ENCODE assay signal across 13 cellular contexts in the genomic region with DNA sequence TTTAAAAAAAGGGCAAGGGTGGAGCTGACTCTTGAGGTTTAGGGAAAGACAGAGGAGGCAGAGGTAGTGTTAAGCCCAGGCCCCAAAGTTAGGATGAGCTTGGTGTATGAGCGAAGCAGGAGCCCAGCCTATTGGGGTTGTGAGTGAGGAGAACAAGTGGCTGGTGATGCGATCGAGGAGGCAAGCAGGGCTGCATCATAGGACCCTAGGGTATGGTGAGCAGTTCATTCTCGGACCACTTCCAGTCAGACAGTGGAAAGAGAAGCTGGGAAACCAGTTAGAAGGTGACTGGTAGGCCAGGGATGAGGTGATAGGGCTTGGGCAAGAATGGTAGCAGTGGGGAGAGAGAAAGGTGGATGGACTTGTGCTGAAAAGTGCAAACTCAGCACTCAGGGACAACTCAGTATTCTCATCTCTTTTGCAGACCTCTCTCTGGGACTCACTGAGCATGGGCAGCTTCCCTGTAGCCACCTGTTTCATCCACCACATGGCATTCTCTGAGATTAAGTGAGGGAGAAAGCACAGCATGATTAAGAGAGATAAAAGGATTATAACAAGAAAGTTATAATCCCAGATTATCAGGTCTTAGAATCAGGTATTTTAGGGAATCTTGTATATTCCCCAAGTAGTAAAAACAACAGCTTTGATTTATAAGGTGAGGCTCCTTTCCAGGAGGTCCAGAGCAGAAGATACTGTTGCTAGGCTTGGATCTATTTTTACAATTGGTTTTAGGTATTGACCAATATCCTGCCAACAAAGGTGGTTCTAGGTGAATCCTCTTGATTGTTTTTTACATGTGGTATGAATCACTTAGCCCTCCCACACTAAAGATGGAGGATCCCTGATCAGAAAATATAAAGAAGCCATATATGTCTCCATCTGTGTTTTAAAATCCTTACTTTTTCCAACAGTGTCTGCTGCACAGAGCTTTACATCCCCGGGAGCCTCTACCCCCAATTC. TPM values are rescaled to one million over a fixed set of nuclear protein-coding genes. Genes with fewer than 3 reads are reported as not detected.
DNase-seq lines count a peak whose midpoint lies in the region; ATAC-seq and TF ChIP-seq lines count a peak whose summit lies in the region.
"Had no signal": no experiment of that assay in that cellular context is flagged by ENCODE, and none has a peak within 500 bp of the region (broad histone marks: within the 10 kb centered on the region; RNA-seq: fewer than 3 reads in every experiment).

No MANE protein-coding gene starts in this region.

- H2BK20ac ChIP-seq in H9 (ENCODE audit: low read depth, low read length, poor library complexity, severe bottlenecking), result no peak overlapping the region

- peaks cover 8 to 21% (median 14%) of the 10 kb centered on the region in 4 donors for H3K4me1 Mint-ChIP-seq in CD4-positive, alpha-beta memory T cell
- H3K4me1 Mint-ChIP-seq in H9, result peaks cover 18 to 29% of the 10 kb centered on the region in 2 experiments

- no peak overlapping the region for H3T11ph ChIP-seq in H9 (ENCODE audit: low read length)

- TF ChIP-seq CTCF in H9 (conservative IDR thresholded peaks at IDR 0.05) (no peak), suprapubic skin (IDR thresholded peaks at IDR 0.05) (no peak)

- TF ChIP-seq EP300 in suprapubic skin (IDR thresholded peaks at IDR 0.05), result no peak

- no CpG with 5 or more reads among the region's 5 CpGs for WGBS in H9 (ENCODE audit: extremely low coverage, insufficient read length, low lambda C conversion rate)
- over 99% methylated on average over 5 of the region's 5 CpGs for WGBS in mesenchymal stem cell
- 95% methylated on average over 5 of the region's 5 CpGs for WGBS in suprapubic skin

- H2AFZ ChIP-seq in H9 (ENCODE audit: low read length) (no peak overlapping the region), mesenchymal stem cell (ENCODE audit: low read depth, low read length) (no peak overlapping the region)

- H3K14ac ChIP-seq in H9 (ENCODE audit: insufficient read depth, low read length) (no peak overlapping the region), mesenchymal stem cell (ENCODE audit: low read length in 2 of 2) (no peak overlapping the region)

- no peak overlapping the region for H3K56ac ChIP-seq in H9 (ENCODE audit: insufficient read length, low read depth, low read length)

- H3K9me3 Mint-ChIP-seq in CD4-positive, alpha-beta memory T cell, result no peaks in the 10 kb centered on the region
- H3K9me3 Mint-ChIP-seq in H9, result no peaks in the 10 kb centered on the region
- no peaks in the 10 kb centered on the region for H3K9me3 Mint-ChIP-seq in activated naive CD4-positive, alpha-beta T cell treated with anti-CD3 and anti-CD28 coated beads, Interleukin-2, amount 50 U/mL, for 72 hours
- H3K9me3 Mint-ChIP-seq: type B pancreatic cell had no signal

- ATAC-seq in activated naive CD4-positive, alpha-beta T cell treated with anti-CD3 and anti-CD28 coated beads, Interleukin-2, amount 50 U/mL, for 72 hours, result peak; percentile 36 to 44

- H3K18ac ChIP-seq in H9 (ENCODE audit: insufficient read length, low read depth, low read length), result no peak overlapping the region
- no peak overlapping the region for H3K18ac ChIP-seq in mesenchymal stem cell (ENCODE audit: low read depth in 1 of 2, low read length in 2 of 2)

- H3K27ac ChIP-seq in CD4-positive, alpha-beta memory T cell (ENCODE audit: low read depth, low read length), result no peak overlapping the region
- no peak overlapping the region for H3K27ac ChIP-seq in H9 (ENCODE audit: insufficient read length, low read depth, low read length)
- H3K27ac ChIP-seq in mesenchymal stem cell (ENCODE audit: low read length, poor library complexity, severe bottlenecking), result no peak overlapping the region
- no peak overlapping the region for H3K27ac ChIP-seq in suprapubic skin

- no peaks in the 10 kb centered on the region for H3K23me2 ChIP-seq in H9 (ENCODE audit: insufficient read length, low read depth, low read length, poor library complexity, severe bottlenecking)

- H3K27me3 Mint-ChIP-seq in CD4-positive, alpha-beta memory T cell, result no peaks in the 10 kb centered on the region
- H3K27me3 Mint-ChIP-seq in H9 (ENCODE audit: low read depth), result no peaks in the 10 kb centered on the region
- H3K27me3 Mint-ChIP-seq: type B pancreatic cell had no signal

- H3K79me1 ChIP-seq in H9 (ENCODE audit: insufficient read depth, low read depth, low read length, poor library complexity, severe bottlenecking), result peaks cover 9% of the 10 kb centered on the region
- peaks cover 15% of the 10 kb centered on the region for H3K79me1 ChIP-seq in mesenchymal stem cell (replicated peaks; ENCODE audit: low read length, poor library complexity, severe bottlenecking)

- H3K36me3 ChIP-seq in CD4-positive, alpha-beta memory T cell (ENCODE audit: insufficient read depth, low read length), result peaks cover 56% of the 10 kb centered on the region
- peaks cover 14 to 97% of the 10 kb centered on the region in 2 experiments for H3K36me3 ChIP-seq in mesenchymal stem cell (ENCODE audit: control insufficient read depth in 1 of 2, insufficient read depth in 2 of 2, low read depth in 1 of 2, low read length in 2 of 2)
- peaks cover 88% of the 10 kb centered on the region for H3K36me3 ChIP-seq in suprapubic skin

- POLR2A ChIA-PET in CD4-positive, alpha-beta memory T cell (lab: Charles Lee; ENCODE audit: partially characterized antibody), result no interaction called here

- no peak overlapping the region for H4K91ac ChIP-seq in H9 (ENCODE audit: insufficient read length, low read depth, low read length)
- no peak overlapping the region for H4K91ac ChIP-seq in mesenchymal stem cell (ENCODE audit: low read length)

- no peak overlapping the region for H3K4me2 ChIP-seq in H9 (ENCODE audit: insufficient read depth, insufficient read length, low read length)
- no peak overlapping the region for H3K4me2 ChIP-seq in mesenchymal stem cell (ENCODE audit: low read length, poor library complexity, severe bottlenecking)

- H3K79me2 ChIP-seq in H9 (ENCODE audit: insufficient read depth, low read length), result peaks cover 3% of the 10 kb centered on the region; the same call in 1 of the 2 replicates

- H4K20me1 ChIP-seq in H9 (ENCODE audit: control insufficient read depth, insufficient read depth, insufficient read length), result no peaks in the 10 kb centered on the region

- H3K27ac Mint-ChIP-seq in CD4-positive, alpha-beta memory T cell, result peak overlapping the region; percentile 48 to 87 (median 70)
- H3K27ac Mint-ChIP-seq in H9, result peak overlapping the region; percentile 27 to 90 (median 88); a peak in 6 of 7 replicates
- peak overlapping the region in 1 of 2 donors; percentile 77 for H3K27ac Mint-ChIP-seq in activated naive CD4-positive, alpha-beta T cell treated with anti-CD3 and anti-CD28 coated beads, Interleukin-2, amount 50 U/mL, for 72 hours
- H3K27ac Mint-ChIP-seq: type B pancreatic cell had no signal

- peaks cover 59 to 65% of the 10 kb centered on the region in 2 donors for H3K36me3 Mint-ChIP-seq in CD4-positive, alpha-beta memory T cell
- H3K36me3 Mint-ChIP-seq in H9 (ENCODE audit: insufficient read depth in 1 of 3, low read depth in 3 of 3), result peaks cover 39 to 70% (median 64%) of the 10 kb centered on the region in 3 experiments; a peak in 6 of 7 replicates
- peaks cover 26 to 41% of the 10 kb centered on the region in 2 donors for H3K36me3 Mint-ChIP-seq in activated naive CD4-positive, alpha-beta T cell treated with anti-CD3 and anti-CD28 coated beads, Interleukin-2, amount 50 U/mL, for 72 hours

- H3K9ac ChIP-seq in H9 (ENCODE audit: extremely low read depth, insufficient read length, low read length), result no peak overlapping the region
- no peak overlapping the region for H3K9ac ChIP-seq in mesenchymal stem cell (ENCODE audit: low read length)

- no peak overlapping the region for H3K4me3 Mint-ChIP-seq in CD4-positive, alpha-beta memory T cell
- peak overlapping the region in 1 of 2 experiments; percentile 11; a peak in 1 of 5 replicates for H3K4me3 Mint-ChIP-seq in H9
- H3K4me3 Mint-ChIP-seq: type B pancreatic cell had no signal

- H2BK15ac ChIP-seq in H9 (ENCODE audit: low read depth, low read length) (no peak overlapping the region), mesenchymal stem cell (ENCODE audit: low read depth, poor library complexity, severe bottlenecking) (no peak overlapping the region)

- H3K27me3 ChIP-seq in CD4-positive, alpha-beta memory T cell (ENCODE audit: insufficient read depth, low read length), result no peaks in the 10 kb centered on the region
- no peaks in the 10 kb centered on the region for H3K27me3 ChIP-seq in H9 (ENCODE audit: insufficient read depth, low read length)
- no peaks in the 10 kb centered on the region for H3K27me3 ChIP-seq in mesenchymal stem cell (ENCODE audit: control insufficient read depth in 1 of 2, insufficient read depth in 1 of 2, low read length in 2 of 2)
- no peaks in the 10 kb centered on the region for H3K27me3 ChIP-seq in suprapubic skin
- H3K27me3 ChIP-seq: BE2C had no signal

- intact Hi-C loops in CD4-positive, alpha-beta memory T cell (cut with micrococcal nuclease), result no loop called here

- no peaks in the 10 kb centered on the region for H3K9me3 ChIP-seq in CD4-positive, alpha-beta memory T cell (ENCODE audit: control insufficient read depth in 1 of 2, low read length in 2 of 2)
- H3K9me3 ChIP-seq in H9 (ENCODE audit: control insufficient read depth, low read depth, low read length) (no peaks in the 10 kb centered on the region), mesenchymal stem cell (ENCODE audit: control insufficient read depth, low read length) (no peaks in the 10 kb centered on the region), suprapubic skin (no peaks in the 10 kb centered on the region)
- H3K9me3 ChIP-seq: BE2C had no signal

- no peak for TF ChIP-seq POLR2A in suprapubic skin (IDR thresholded peaks at IDR 0.05)

- no peak for DNase-seq in CD4-positive, alpha-beta memory T cell
- DNase-seq in H9 (no peak), mesenchymal stem cell (no peak), nucleus accumbens (lab: John Stamatoyannopoulos, UW) (no peak), suprapubic skin (ENCODE audit: low spot score in 2 of 2) (no peak), DMS79 treated with DMSO at 0.1 percent for 48 hours (lab: John Stamatoyannopoulos, UW) (no peak), NCI-H1105 (lab: John Stamatoyannopoulos, UW) (no peak)
- DNase-seq in activated naive CD4-positive, alpha-beta T cell treated with anti-CD3 and anti-CD28 coated beads, Interleukin-2, amount 50 U/mL, for 72 hours (ENCODE audit: low spot score in 2 of 2), result no peak
- DNase-seq: amygdala; BE2C; NCI-H1092 treated with DMSO at 0.1 percent for 48 hours; stimulated activated CD4-positive, alpha-beta T cell treated with anti-CD3 and anti-CD28 coated beads, Interleukin-4, amount 100 ng/mL, for 1 hour had no signal

- no peak overlapping the region for H4K5ac ChIP-seq in H9 (ENCODE audit: insufficient read length, low read depth, low read length)

- no peak overlapping the region for H2AK5ac ChIP-seq in H9 (ENCODE audit: insufficient read length, low read length)
- no peak overlapping the region for H2AK5ac ChIP-seq in mesenchymal stem cell (ENCODE audit: low read length, severe bottlenecking)

- H3K4me1 ChIP-seq in CD4-positive, alpha-beta memory T cell (ENCODE audit: insufficient read depth, low read length), result no peaks in the 10 kb centered on the region
- H3K4me1 ChIP-seq in H9 (ENCODE audit: insufficient read depth, low read length) (no peaks in the 10 kb centered on the region), mesenchymal stem cell (ENCODE audit: control insufficient read depth, insufficient read depth, low read depth, low read length) (peaks cover 4% of the 10 kb centered on the region), suprapubic skin (no peaks in the 10 kb centered on the region)
- H3K4me1 ChIP-seq: BE2C had no signal

- H3K4me3 ChIP-seq in CD4-positive, alpha-beta memory T cell (ENCODE audit: low read length in 2 of 2), result no peak overlapping the region
- H3K4me3 ChIP-seq in mesenchymal stem cell (ENCODE audit: insufficient read depth in 1 of 2, low read depth in 1 of 2, low read length in 2 of 2) (no peak overlapping the region), suprapubic skin (no peak overlapping the region)

- H2BK5ac ChIP-seq in H9 (ENCODE audit: insufficient read length, low read length) (no peak overlapping the region), mesenchymal stem cell (ENCODE audit: low read depth, low read length, poor library complexity, severe bottlenecking) (no peak overlapping the region)

- H3K4ac ChIP-seq in H9 (ENCODE audit: low read depth, low read length) (no peak overlapping the region), mesenchymal stem cell (ENCODE audit: low read depth in 1 of 2, low read length in 2 of 2) (no peak overlapping the region)

- CTCF ChIA-PET in CD4-positive, alpha-beta memory T cell (lab: Charles Lee; ENCODE audit: partially characterized antibody), result no interaction called here

- H4K8ac ChIP-seq in H9 (replicated peaks; ENCODE audit: insufficient read length, low read depth, low read length) (no peak overlapping the region), mesenchymal stem cell (ENCODE audit: low read length) (peak overlapping the region; percentile 66)

- no peak overlapping the region for H2BK120ac ChIP-seq in H9 (ENCODE audit: low read depth, low read length, poor library complexity, severe bottlenecking)
- H2BK120ac ChIP-seq in mesenchymal stem cell (ENCODE audit: low read depth, low read length), result no peak overlapping the region

- H3K23ac ChIP-seq in H9 (ENCODE audit: insufficient read length, low read depth, low read length), result no peak overlapping the region
- no peak overlapping the region for H3K23ac ChIP-seq in mesenchymal stem cell (ENCODE audit: low read length in 2 of 2)

- H2BK12ac ChIP-seq in H9 (ENCODE audit: insufficient read length, low read depth, low read length) (no peak overlapping the region), mesenchymal stem cell (ENCODE audit: low read length in 2 of 2) (no peak overlapping the region)

RNA-seq across cellular contexts. Expression of a gene that starts 38.3 kb away (rescaled TPM):
- 100 to 1,000 TPM; 235 to 240 TPM for total RNA-seq in CD4-positive, alpha-beta memory T cell
- 100 to 1,000 TPM; 305 to 348 TPM for polyA plus RNA-seq in CD4-positive, alpha-beta memory T cell
- total RNA-seq in H9 (2021), result 613 and 618 TPM in 2 replicates
- total RNA-seq in activated naive CD4-positive, alpha-beta T cell treated with anti-CD3 and anti-CD28 coated beads, Interleukin-2, amount 50 U/mL, for 72 hours, result 100 to 1,000 TPM; 487 to 501 TPM
- 151 TPM for polyA plus RNA-seq in mesenchymal stem cell (2013, experiment 1 of 2)
- polyA plus RNA-seq in mesenchymal stem cell (2013, experiment 2 of 2), result 150 TPM
- 100 to 1,000 TPM; 122 to 153 (median 136) TPM for total RNA-seq in suprapubic skin
